In the genomic region with DNA sequence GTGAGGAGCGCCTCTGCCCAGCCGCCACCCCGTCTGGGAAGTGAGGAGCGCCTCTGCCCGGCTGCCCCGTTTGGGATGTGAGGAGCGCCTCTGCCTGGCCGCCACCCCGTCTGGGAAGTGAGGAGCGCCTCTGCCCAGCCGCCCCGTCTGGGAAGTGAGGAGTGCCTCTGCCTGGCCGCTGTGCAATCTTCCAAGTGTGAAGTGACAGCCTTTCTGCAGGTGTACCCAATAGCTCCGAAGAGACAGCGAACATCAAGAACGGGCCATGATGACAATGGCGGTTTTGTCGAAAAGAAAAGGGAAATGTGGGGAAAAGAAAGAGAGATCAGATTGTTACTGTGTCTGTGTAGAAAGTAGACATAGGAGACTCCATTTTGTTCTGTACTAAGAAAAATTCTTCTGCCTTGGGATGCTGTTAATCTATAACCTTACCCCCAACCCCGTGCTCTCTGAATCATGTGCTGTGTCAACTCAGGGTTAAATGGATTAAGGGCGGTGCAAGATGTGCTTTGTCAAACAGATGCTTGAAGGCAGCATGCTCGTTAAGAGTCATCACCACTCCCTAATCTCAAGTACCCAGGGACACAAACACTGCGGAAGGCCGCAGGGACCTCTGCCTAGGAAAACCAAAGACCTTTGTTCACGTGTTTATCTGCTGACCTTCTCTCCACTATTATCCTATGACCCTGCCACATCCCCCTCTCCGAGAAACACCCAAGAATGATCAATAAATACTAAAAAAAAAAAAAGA, we compare ENCODE assay signal across 1 cellular context.
TF ChIP-seq lines count a peak whose summit lies in the region.
"Not testable (repeated sequence)": the region's sequence is repeated elsewhere in the genome, so short reads cannot be mapped to it uniquely, and the experiment has no call there.

No MANE protein-coding gene starts in this region.

TF ChIP-seq in HepG2, 621 proteins besides CTCF, POLR2A, EP300 and RAD21 (continued from another document):
- peak; percentile 86 for TF ChIP-seq ZNF687 (CRISPR knock-in tag; IDR thresholded peaks at IDR 0.05)
- peak; percentile 49; the same call in 1 of the 2 replicates for TF ChIP-seq SRY (CRISPR knock-in tag; IDR thresholded peaks at IDR 0.05)
- TF ChIP-seq FOXA3 (CRISPR knock-in tag; IDR thresholded peaks at IDR 0.05) = peak; percentile 39
- TF ChIP-seq NCOA2 (CRISPR knock-in tag; IDR thresholded peaks at IDR 0.05) = 0 out of 2 replicates have a peak, but pooled peaks have one; percentile 22
- TF ChIP-seq GABPA (IDR thresholded peaks at IDR 0.05; ENCODE audit: low read depth, low read length) = not testable (repeated sequence)
- TF ChIP-seq GABPA (CRISPR knock-in tag; IDR thresholded peaks at IDR 0.05; ENCODE audit: low read depth) = peak; percentile 30; the same call in 1 of the 2 replicates
- TF ChIP-seq, protein P1, sequence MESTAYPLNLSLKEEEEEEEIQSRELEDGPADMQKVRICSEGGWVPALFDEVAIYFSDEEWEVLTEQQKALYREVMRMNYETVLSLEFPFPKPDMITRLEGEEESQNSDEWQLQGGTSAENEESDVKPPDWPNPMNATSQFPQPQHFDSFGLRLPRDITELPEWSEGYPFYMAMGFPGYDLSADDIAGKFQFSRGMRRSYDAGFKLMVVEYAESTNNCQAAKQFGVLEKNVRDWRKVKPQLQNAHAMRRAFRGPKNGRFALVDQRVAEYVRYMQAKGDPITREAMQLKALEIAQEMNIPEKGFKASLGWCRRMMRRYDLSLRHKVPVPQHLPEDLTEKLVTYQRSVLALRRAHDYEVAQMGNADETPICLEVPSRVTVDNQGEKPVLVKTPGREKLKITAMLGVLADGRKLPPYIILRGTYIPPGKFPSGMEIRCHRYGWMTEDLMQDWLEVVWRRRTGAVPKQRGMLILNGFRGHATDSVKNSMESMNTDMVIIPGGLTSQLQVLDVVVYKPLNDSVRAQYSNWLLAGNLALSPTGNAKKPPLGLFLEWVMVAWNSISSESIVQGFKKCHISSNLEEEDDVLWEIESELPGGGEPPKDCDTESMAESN (CRISPR knock-in tag; conservative IDR thresholded peaks at IDR 0.05) = 0 out of 2 replicates have a peak, but pooled peaks have one; percentile 22
- TF ChIP-seq FOXP4 (CRISPR knock-in tag; IDR thresholded peaks at IDR 0.05) = peak; percentile 26; the same call in 1 of the 2 replicates
- 0 out of 2 replicates have a peak, but pooled peaks have one; percentile 12 for TF ChIP-seq IRF2 (CRISPR knock-in tag; IDR thresholded peaks at IDR 0.05)
- TF ChIP-seq HNF4A (CRISPR knock-in tag; IDR thresholded peaks at IDR 0.05) = peak; percentile 41; the same call in 1 of the 2 replicates
- TF ChIP-seq KAT7 (CRISPR knock-in tag; IDR thresholded peaks at IDR 0.05; ENCODE audit: borderline replicate concordance) = peak; percentile 68; the same call in 1 of the 2 replicates
- peak; percentile 95 for TF ChIP-seq MLX (CRISPR knock-in tag; IDR thresholded peaks at IDR 0.05)
- peak; percentile 34; the same call in 1 of the 2 replicates for TF ChIP-seq RARA (CRISPR knock-in tag; IDR thresholded peaks at IDR 0.05)
- 0 out of 2 replicates have a peak, but pooled peaks have one; percentile 33 for TF ChIP-seq ZNF605 (CRISPR knock-in tag; IDR thresholded peaks at IDR 0.05)
- TF ChIP-seq FOXK1 (CRISPR knock-in tag; IDR thresholded peaks at IDR 0.05; ENCODE audit: borderline replicate concordance, low read depth) = peak; percentile 41; the same call in 1 of the 2 replicates
- TF ChIP-seq MED1 (CRISPR knock-in tag; IDR thresholded peaks at IDR 0.05) = peak; percentile 40; the same call in 1 of the 2 replicates
- TF ChIP-seq MIXL1 (CRISPR knock-in tag; IDR thresholded peaks at IDR 0.05) = 0 out of 2 replicates have a peak, but pooled peaks have one; percentile 43
- 0 out of 2 replicates have a peak, but pooled peaks have one; percentile 7 for TF ChIP-seq ZMYM4 (CRISPR knock-in tag; IDR thresholded peaks at IDR 0.05)
- TF ChIP-seq GATAD2A (CRISPR knock-in tag; IDR thresholded peaks at IDR 0.05) = peak; percentile 93
